ENCODE assay signal across 10 cellular contexts in the genomic region with DNA sequence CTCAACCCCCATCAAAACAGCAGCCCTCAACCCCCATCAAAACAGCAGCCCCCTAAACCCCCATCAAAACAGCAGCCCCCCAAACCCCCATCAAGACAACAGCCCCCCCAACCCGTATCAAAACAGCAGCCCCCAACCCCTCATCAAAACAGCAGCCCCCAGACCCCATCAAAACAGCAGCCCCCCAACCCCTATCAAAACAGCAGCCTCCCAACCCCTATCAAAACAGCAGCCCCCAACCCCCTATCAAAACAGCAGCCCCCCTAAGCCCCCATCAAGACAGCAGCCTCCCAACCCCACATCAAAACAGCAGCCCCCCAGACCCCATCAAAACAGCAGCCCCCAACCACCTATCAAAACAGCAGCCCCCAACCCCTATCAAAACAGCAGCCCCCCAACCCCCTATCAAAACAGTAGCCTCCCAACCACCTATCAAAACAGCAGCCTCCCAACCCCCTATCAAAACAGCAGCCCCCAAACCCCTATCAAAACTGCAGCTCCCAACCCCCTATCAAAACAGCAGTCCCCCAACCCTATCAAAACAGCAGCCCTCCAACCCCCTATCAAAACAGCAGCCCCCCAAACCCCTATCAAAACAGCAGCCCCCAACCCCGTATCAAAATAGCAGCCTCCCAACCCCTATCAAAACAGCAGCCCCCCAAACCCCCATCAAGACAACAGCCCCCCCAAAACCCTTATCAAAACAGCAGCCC. TPM values are rescaled to one million over a fixed set of nuclear protein-coding genes. Genes with fewer than 3 reads are reported as not detected.
A peak's percentile ranks its signal among the peaks of the same experiment; 100 is the strongest.
DNase-seq lines count a peak whose midpoint lies in the region; ATAC-seq and TF ChIP-seq lines count a peak whose summit lies in the region.
"Had no signal": no experiment of that assay in that cellular context is flagged by ENCODE, and none has a peak within 500 bp of the region (broad histone marks: within the 10 kb centered on the region; RNA-seq: fewer than 3 reads in every experiment).

No MANE protein-coding gene starts in this region.

- H3K9me3 ChIP-seq in SK-N-SH (no peaks in the 10 kb centered on the region), Panc1 (ENCODE audit: control insufficient read depth, insufficient read depth, low read depth, low read length) (no peaks in the 10 kb centered on the region), right cardiac atrium (ENCODE audit: control insufficient read depth, low read length) (no peaks in the 10 kb centered on the region), spleen (no peaks in the 10 kb centered on the region)

- H3K4me2 ChIP-seq in SK-N-SH, result no peak overlapping the region

- H3K27me3 ChIP-seq in SK-N-SH (ENCODE audit: insufficient read depth) (no peaks in the 10 kb centered on the region; the same call in 1 of the 2 replicates), Panc1 (ENCODE audit: control insufficient read depth, insufficient read depth, low read length) (no peaks in the 10 kb centered on the region), right cardiac atrium (ENCODE audit: control insufficient read depth, insufficient read depth) (no peaks in the 10 kb centered on the region), spleen (replicated peaks in 1 of 7) (peaks cover 0 to 18% (median 0%) of the 10 kb centered on the region in 7 donors)

- H3K79me2 ChIP-seq in SK-N-SH (ENCODE audit: insufficient read depth), result no peaks in the 10 kb centered on the region

- H3K9ac ChIP-seq in SK-N-SH, result no peak overlapping the region

- H3K9me2 ChIP-seq in SK-N-SH, result no peaks in the 10 kb centered on the region

- WGBS in SK-N-SH (ENCODE audit: low lambda C conversion rate), result 13% methylated on average over 2 of the region's 2 CpGs
- WGBS in right cardiac atrium, result 21% methylated on average over 2 of the region's 2 CpGs
- 23 to 40% (median 34%) methylated on average over 2 of the region's 2 CpGs for WGBS in spleen, 5 donors

- no peak overlapping the region for H2AFZ ChIP-seq in SK-N-SH (ENCODE audit: low read depth)

- CTCF ChIA-PET in SK-N-SH (lab: Yijun Ruan, JAX) (no interaction called here), Panc1 (lab: Charles Lee) (no interaction called here)

- no peaks in the 10 kb centered on the region; a peak in 1 of 4 replicates for H3K4me1 ChIP-seq in SK-N-SH (ENCODE audit: control insufficient read depth in 1 of 2, insufficient read depth in 2 of 2, low read depth in 1 of 2, low read length in 1 of 2)
- H3K4me1 ChIP-seq in Panc1 (ENCODE audit: control insufficient read depth, insufficient read depth, low read length), result no peaks in the 10 kb centered on the region
- no peaks in the 10 kb centered on the region for H3K4me1 ChIP-seq in right cardiac atrium (ENCODE audit: control insufficient read depth, insufficient read depth, low read length)
- H3K4me1 ChIP-seq in spleen, result peaks cover 0 to 12% (median 5%) of the 10 kb centered on the region in 6 donors

- POLR2A ChIA-PET in SK-N-SH (lab: Yijun Ruan, JAX), result no interaction called here
- POLR2A ChIA-PET in Panc1 (lab: Charles Lee), result no interaction called here

- H4K20me1 ChIP-seq in SK-N-SH (ENCODE audit: insufficient read depth), result no peaks in the 10 kb centered on the region

- TF ChIP-seq POLR2A in spleen (IDR thresholded peaks at IDR 0.05), result no peak

- TF ChIP-seq CTCF in SK-N-SH (IDR thresholded peaks at IDR 0.05), result no peak
- TF ChIP-seq CTCF in Panc1 (IDR thresholded peaks at IDR 0.05), result no peak
- no peak for TF ChIP-seq CTCF in spleen (IDR thresholded peaks at IDR 0.05 in 8 of 11, conservative IDR thresholded peaks at IDR 0.05 in 3 of 11)

- H3F3A ChIP-seq in SK-N-SH (replicated peaks; ENCODE audit: insufficient read depth), result no peaks in the 10 kb centered on the region

- H3K27ac ChIP-seq in SK-N-SH (ENCODE audit: low read depth in 2 of 2, low read length in 1 of 2) (no peak overlapping the region), Panc1 (ENCODE audit: low read length) (no peak overlapping the region), right cardiac atrium (ENCODE audit: low read length) (peak overlapping the region; percentile 21), spleen (no peak overlapping the region)

- H3K36me3 ChIP-seq in SK-N-SH (replicated peaks in 1 of 2; ENCODE audit: control insufficient read depth in 1 of 2, insufficient read depth in 2 of 2, low read length in 1 of 2), result no peaks in the 10 kb centered on the region
- H3K36me3 ChIP-seq in Panc1 (ENCODE audit: control insufficient read depth, insufficient read depth, low read length), result no peaks in the 10 kb centered on the region
- no peaks in the 10 kb centered on the region for H3K36me3 ChIP-seq in spleen

- TF ChIP-seq EP300 in SK-N-SH (IDR thresholded peaks at IDR 0.05; ENCODE audit: borderline replicate concordance in 1 of 2, low read depth in 1 of 2, low read length in 1 of 2), result no peak

- intact Hi-C loops in Panc1 (cut with micrococcal nuclease; ENCODE audit: unreplicated experiment) (no loop called here), right cardiac atrium (cut with DNase I) (loop anchor here in 1 of 4 donors (10.0 kb wide), 1 partner anchor 93 kb away; the partner anchor contains the start of gene ZDHHC11B), spleen (cut with DNase I; ENCODE audit: low total_unique reads) (no loop called here)

- no peak for ATAC-seq in SK-N-SH treated with all-trans-retinoic acid at 6 μM for 48 hours
- no peak for ATAC-seq in Panc1
- ATAC-seq in right cardiac atrium, result no peak
- no peak for ATAC-seq in GM21360 (IDR thresholded peaks at IDR 0.05; ENCODE audit: unreplicated experiment)
- ATAC-seq in GM18907 (IDR thresholded peaks at IDR 0.05; ENCODE audit: unreplicated experiment), result no peak

- H3K4me3 ChIP-seq in SK-N-SH (ENCODE audit: low read depth in 2 of 2, low read length in 1 of 2) (peak overlapping the region in 1 of 2 experiments; percentile 41; a peak in 1 of 4 replicates), Panc1 (ENCODE audit: low read depth in 2 of 2, low read length in 2 of 2) (peak overlapping the region; percentile 37 to 51), right cardiac atrium (ENCODE audit: low read length) (peak overlapping the region; percentile 89), spleen (peak overlapping the region in 6 of 8 donors; percentile 40 to 83 (median 54))

- BruUV-seq in Panc1 (replicated peaks; lab: Mats Ljungman, UMichigan), result no TSS peak

- TF ChIP-seq RAD21 in SK-N-SH (IDR thresholded peaks at IDR 0.05; ENCODE audit: low read length), result no peak

- in situ Hi-C loops in Panc1 (cut with HindIII; ENCODE audit: low pct_unique_long_range_greater_than_20kb, low sequenced_read_pairs), result no loop called here

- DNase-seq in SK-N-SH (peak; percentile 33), Panc1 (ENCODE audit: low read depth, low spot score) (no peak), right cardiac atrium (peak in 1 of 3 donors; percentile 4), spleen (no peak), DMS 273 treated with DMSO at 0.1 percent for 48 hours (lab: John Stamatoyannopoulos, UW) (no peak)
- DNase-seq: activated CD4-positive, alpha-beta T cell treated with anti-CD3 and anti-CD28 coated beads, Interleukin-2, amount 50 U/mL, for 48 hours; NCI-H1694 treated with DMSO at 0.1 percent for 48 hours had no signal

TF ChIP-seq in SK-N-SH, 30 proteins besides CTCF, POLR2A, EP300 and RAD21:
- no peak for TF ChIP-seq YY1 (IDR thresholded peaks at IDR 0.05; ENCODE audit: low read depth)
- TF ChIP-seq, protein P1, sequence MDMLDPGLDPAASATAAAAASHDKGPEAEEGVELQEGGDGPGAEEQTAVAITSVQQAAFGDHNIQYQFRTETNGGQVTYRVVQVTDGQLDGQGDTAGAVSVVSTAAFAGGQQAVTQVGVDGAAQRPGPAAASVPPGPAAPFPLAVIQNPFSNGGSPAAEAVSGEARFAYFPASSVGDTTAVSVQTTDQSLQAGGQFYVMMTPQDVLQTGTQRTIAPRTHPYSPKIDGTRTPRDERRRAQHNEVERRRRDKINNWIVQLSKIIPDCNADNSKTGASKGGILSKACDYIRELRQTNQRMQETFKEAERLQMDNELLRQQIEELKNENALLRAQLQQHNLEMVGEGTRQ (IDR thresholded peaks at IDR 0.05; ENCODE audit: borderline replicate concordance, low read depth, low read length), result no peak

TF ChIP-seq in SK-N-SH treated with all-trans-retinoic acid at 6 μM for 48 hours, 23 proteins besides CTCF, POLR2A, EP300 and RAD21 (continues in another document):
- TF ChIP-seq ARNTL (CRISPR knock-in tag; IDR thresholded peaks at IDR 0.05; ENCODE audit: borderline replicate concordance, low read depth) (no peak), SNAI2 (CRISPR knock-in tag; IDR thresholded peaks at IDR 0.05) (no peak), PATZ1 (CRISPR knock-in tag; IDR thresholded peaks at IDR 0.05; ENCODE audit: borderline replicate concordance) (no peak)

RNA-seq across cellular contexts. Expression of gene TPPP, which starts 1.2 kb away (rescaled TPM):
- 0.05 and 0.10 TPM in 2 replicates for polyA plus RNA-seq in SK-N-SH (2012; rRNA removed)
- 0.04 and 0.05 TPM in 2 replicates for polyA plus RNA-seq in SK-N-SH (2012; cell fraction: cytosol; rRNA removed)
- polyA plus RNA-seq in SK-N-SH (2012; cell fraction: nucleus; rRNA removed), result 0.11 and 0.33 TPM in 2 replicates
- 0.98 TPM for total RNA-seq in Panc1 (2021; ENCODE audit: unreplicated experiment)
- polyA plus RNA-seq in Panc1 (2012; ENCODE audit: insufficient read length), result 1.5 TPM
- total RNA-seq in right cardiac atrium, result 10 to 100 TPM; 15.8 to 30.1 (median 22.7) TPM
- 12.2 TPM for polyA plus RNA-seq in right cardiac atrium
- total RNA-seq in spleen, result 10 to 100 TPM in 1 of 7 donors, 1 to 10 TPM in 6; 2.4 to 12.2 (median 4.4) TPM
- under 1 TPM; 0.30 to 0.83 (median 0.41) TPM for polyA plus RNA-seq in spleen
